Comparison of ENCODE assay signal across 16 cellular contexts in genomic region chrX:101370888-101371504, GRCh38. TPM values are rescaled to one million over a fixed set of nuclear protein-coding genes. Genes with fewer than 3 reads are reported as not detected.
DNase-seq lines count a peak whose midpoint lies in the region; ATAC-seq lines count a peak whose summit lies in the region.
"Had no signal": no experiment of that assay in that cellular context is flagged by ENCODE, and none has a peak within 500 bp of the region (broad histone marks: within the 10 kb centered on the region; RNA-seq: fewer than 3 reads in every experiment).

No MANE protein-coding gene starts in this region.

- ATAC-seq in GM18909 (IDR thresholded peaks at IDR 0.05; ENCODE audit: poor library complexity, unreplicated experiment) (peak; percentile 80), HG02642 (IDR thresholded peaks at IDR 0.05; ENCODE audit: poor library complexity, unreplicated experiment) (peak; percentile 73), HG03558 (IDR thresholded peaks at IDR 0.05; ENCODE audit: extremely low read depth, unreplicated experiment) (peak; percentile 54), naive B cell (ENCODE audit: low read depth in 2 of 2) (peak; percentile 80 to 83)
- ATAC-seq in activated CD8-positive, alpha-beta T cell treated with anti-CD3 and anti-CD28 coated beads, Interleukin-2, amount 10 ng/mL, durations not matched to agents 7 days and 5 days, result no peak
- no peak for ATAC-seq in stimulated activated naive CD8-positive, alpha-beta T cell treated with anti-CD3 and anti-CD28 coated beads, Interleukin-15, Interleukin-2, amounts not matched to agents 100 U/mL and 50 U/mL, for 24 hours
- ATAC-seq: gastroesophageal sphincter, left lung had no signal

- H3K4me3 Mint-ChIP-seq in naive B cell, result peak overlapping the region; percentile 29 to 77 (median 56)
- no peak overlapping the region for H3K4me3 Mint-ChIP-seq in activated CD8-positive, alpha-beta T cell treated with anti-CD3 and anti-CD28 coated beads, Interleukin-2, amount 10 ng/mL, durations not matched to agents 7 days and 5 days

- CTCF ChIA-PET in activated CD8-positive, alpha-beta T cell treated with anti-CD3 and anti-CD28 coated beads, Interleukin-2, amount 10 ng/mL, durations not matched to agents 7 days and 5 days (lab: Charles Lee), result no interaction called here

- peak overlapping the region in 5 of 6 donors; percentile 32 to 86 (median 73) for H3K27ac Mint-ChIP-seq in naive B cell
- H3K27ac Mint-ChIP-seq in activated CD8-positive, alpha-beta T cell treated with anti-CD3 and anti-CD28 coated beads, Interleukin-2, amount 10 ng/mL, durations not matched to agents 7 days and 5 days, result no peak overlapping the region

- H3K27me3 Mint-ChIP-seq in naive B cell, result no peaks in the 10 kb centered on the region
- peaks cover 4% of the 10 kb centered on the region for H3K27me3 Mint-ChIP-seq in activated CD8-positive, alpha-beta T cell treated with anti-CD3 and anti-CD28 coated beads, Interleukin-2, amount 10 ng/mL, durations not matched to agents 7 days and 5 days (ENCODE audit: low read depth)

- peaks cover 0 to 19% of the 10 kb centered on the region in 2 donors for H3K36me3 Mint-ChIP-seq in naive B cell
- H3K36me3 Mint-ChIP-seq in activated CD8-positive, alpha-beta T cell treated with anti-CD3 and anti-CD28 coated beads, Interleukin-2, amount 10 ng/mL, durations not matched to agents 7 days and 5 days (ENCODE audit: low read depth), result no peaks in the 10 kb centered on the region

- POLR2A ChIA-PET in activated CD8-positive, alpha-beta T cell treated with anti-CD3 and anti-CD28 coated beads, Interleukin-2, amount 10 ng/mL, durations not matched to agents 7 days and 5 days (lab: Charles Lee), result no interaction called here

- peak; percentile 59 for DNase-seq in naive B cell
- no peak for DNase-seq in RPMI8226
- DNase-seq in activated CD8-positive, alpha-beta T cell treated with anti-CD3 and anti-CD28 coated beads, Interleukin-2, amount 10 ng/mL, durations not matched to agents 7 days and 5 days, result no peak
- DNase-seq in NCI-H524 (lab: John Stamatoyannopoulos, UW), result no peak
- no peak for DNase-seq in stimulated activated naive CD8-positive, alpha-beta T cell treated with anti-CD3 and anti-CD28 coated beads, Interleukin-15, Interleukin-2, amounts not matched to agents 100 U/mL and 50 U/mL, for 24 hours
- DNase-seq: dermis blood vessel endothelial cell; IMR-90; left lung; NCI-H2081; stimulated activated CD4-positive, alpha-beta T cell treated with anti-CD3 and anti-CD28 coated beads, Interleukin-15, amount 100 ng/mL, for 24 hours; T-helper 1 cell had no signal

- H3K9me3 Mint-ChIP-seq in naive B cell, result no peaks in the 10 kb centered on the region
- H3K9me3 Mint-ChIP-seq in activated CD8-positive, alpha-beta T cell treated with anti-CD3 and anti-CD28 coated beads, Interleukin-2, amount 10 ng/mL, durations not matched to agents 7 days and 5 days (ENCODE audit: insufficient read depth), result no peaks in the 10 kb centered on the region

- H3K4me1 Mint-ChIP-seq in naive B cell, result peaks cover 33 to 53% (median 40%) of the 10 kb centered on the region in 3 donors
- no peaks in the 10 kb centered on the region for H3K4me1 Mint-ChIP-seq in activated CD8-positive, alpha-beta T cell treated with anti-CD3 and anti-CD28 coated beads, Interleukin-2, amount 10 ng/mL, durations not matched to agents 7 days and 5 days (ENCODE audit: low read depth)

RNA-seq across cellular contexts. Expression of gene BTK, which starts 15.0 kb away (rescaled TPM):
- 100 to 1,000 TPM; 110 to 189 (median 162) TPM for polyA plus RNA-seq in naive B cell (ENCODE audit: low read depth in 6 of 6)
- under 1 TPM in 1 of 2 experiments, not detected in 1; 0.23 TPM for total RNA-seq in activated CD8-positive, alpha-beta T cell treated with anti-CD3 and anti-CD28 coated beads, Interleukin-2, amount 10 ng/mL, durations not matched to agents 7 days and 5 days
- total RNA-seq: dermis blood vessel endothelial cell, IMR-90, osteoblast had no signal
- polyA plus RNA-seq: IMR-90 had no signal

RNA-seq across cellular contexts. Expression of gene RPL36A, which starts 19.8 kb away (rescaled TPM):
- polyA plus RNA-seq in naive B cell (ENCODE audit: low read depth in 6 of 6), result 1,000 to 10,000 TPM; 1,439 to 2,390 (median 1,883) TPM
- total RNA-seq in activated CD8-positive, alpha-beta T cell treated with anti-CD3 and anti-CD28 coated beads, Interleukin-2, amount 10 ng/mL, durations not matched to agents 7 days and 5 days, result 100 to 1,000 TPM; 220 to 270 TPM

RNA-seq across cellular contexts. Expression of gene TIMM8A, which starts 22.5 kb away (rescaled TPM):
- 10 to 100 TPM in 4 of 6 donors, 1 to 10 TPM in 2; 7.7 to 17.9 (median 12.7) TPM for polyA plus RNA-seq in naive B cell (ENCODE audit: low read depth in 6 of 6)
- 10 to 100 TPM; 15.9 to 17.1 TPM for total RNA-seq in activated CD8-positive, alpha-beta T cell treated with anti-CD3 and anti-CD28 coated beads, Interleukin-2, amount 10 ng/mL, durations not matched to agents 7 days and 5 days

RNA-seq across cellular contexts. Expression of gene GLA, which starts 36.7 kb away (rescaled TPM):
- polyA plus RNA-seq in naive B cell (ENCODE audit: low read depth in 6 of 6), result 10 to 100 TPM; 15.4 to 28.8 (median 24.9) TPM
- total RNA-seq in activated CD8-positive, alpha-beta T cell treated with anti-CD3 and anti-CD28 coated beads, Interleukin-2, amount 10 ng/mL, durations not matched to agents 7 days and 5 days, result 10 to 100 TPM; 34.7 to 38.4 TPM

RNA-seq across cellular contexts. Expression of gene HNRNPH2, which starts 37.0 kb away (rescaled TPM):
- polyA plus RNA-seq in naive B cell (ENCODE audit: low read depth in 6 of 6), result 100 to 1,000 TPM in 5 of 6 donors, 10 to 100 TPM in 1; 78.2 to 162 (median 109) TPM
- 10 to 100 TPM; 41.6 to 44.1 TPM for total RNA-seq in activated CD8-positive, alpha-beta T cell treated with anti-CD3 and anti-CD28 coated beads, Interleukin-2, amount 10 ng/mL, durations not matched to agents 7 days and 5 days

Comparison
In these comparisons a context has a peak if more than half of its experiments do, and no peak if none do; other contexts are left out.
1. ATAC-seq: peak in GM18909 (single experiment), HG02642 (single experiment), HG03558 (single experiment) and naive B cell (2 of 2); none in activated CD8-positive, alpha-beta T cell treated with anti-CD3 and anti-CD28 coated beads, Interleukin-2, amount 10 ng/mL, durations not matched to agents 7 days and 5 days (single experiment) and stimulated activated naive CD8-positive, alpha-beta T cell treated with anti-CD3 and anti-CD28 coated beads, Interleukin-15, Interleukin-2, amounts not matched to agents 100 U/mL and 50 U/mL, for 24 hours (single experiment).